In the genomic region with DNA sequence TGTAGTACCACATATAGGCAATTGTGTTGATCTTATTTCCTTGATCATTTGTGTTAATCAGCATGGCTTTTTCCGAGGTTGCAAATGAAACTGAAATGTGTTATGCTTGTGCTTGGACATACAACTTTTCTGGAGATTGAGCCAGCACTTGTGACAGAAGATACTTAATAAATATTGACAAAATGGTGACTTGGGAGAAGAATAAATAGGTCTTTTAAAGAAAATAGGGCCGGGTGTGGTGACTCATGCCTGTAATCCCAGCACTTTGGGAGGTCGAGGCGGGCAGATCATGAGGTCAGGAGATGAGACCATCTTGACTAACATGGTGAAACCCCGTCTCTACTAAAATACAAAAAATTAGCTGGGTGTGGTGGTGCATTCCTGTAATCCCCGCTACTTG, we compare ENCODE assay signal across 5 cellular contexts. TPM values are rescaled to one million over a fixed set of nuclear protein-coding genes. Genes with fewer than 3 reads are reported as not detected.
"Had no signal": no experiment of that assay in that cellular context is flagged by ENCODE, and none has a peak within 500 bp of the region (broad histone marks: within the 10 kb centered on the region; RNA-seq: fewer than 3 reads in every experiment).

No MANE protein-coding gene starts in this region.

RNA-seq across cellular contexts. Expression of a gene that starts 58.5 kb away (rescaled TPM):
- total RNA-seq: LHCN-M2, MCF 10A, NCI-H460, OCI-LY7, SJSA1 had no signal
